ENCODE assay signal across 16 cellular contexts in genomic region chr1:9699361-9699760, GRCh38. TPM values are rescaled to one million over a fixed set of nuclear protein-coding genes. Genes with fewer than 3 reads are reported as not detected.
DNase-seq lines count a peak whose midpoint lies in the region; ATAC-seq and TF ChIP-seq lines count a peak whose summit lies in the region.
"Had no signal": no experiment of that assay in that cellular context is flagged by ENCODE, and none has a peak within 500 bp of the region (broad histone marks: within the 10 kb centered on the region; RNA-seq: fewer than 3 reads in every experiment).

No MANE protein-coding gene starts in this region.

- H3K4me1 Mint-ChIP-seq in activated naive CD4-positive, alpha-beta T cell treated with anti-CD3 and anti-CD28 coated beads, Interleukin-2, amount 10 ng/mL, durations not matched to agents 7 days and 5 days: peaks cover 53% of the 10 kb centered on the region
- H3K4me1 Mint-ChIP-seq in stimulated activated memory B cell treated with anti-CD40 and anti-IgM and Interleukin-4, amounts not matched to agents 10 μg/mL and 1 μg/mL and 100 μg/mL, for 72 hours: peaks cover 61% of the 10 kb centered on the region

- CTCF ChIA-PET in activated naive CD4-positive, alpha-beta T cell treated with anti-CD3 and anti-CD28 coated beads, Interleukin-2, amount 10 ng/mL, durations not matched to agents 7 days and 5 days (lab: Charles Lee): interaction anchor here (1.0 kb wide), 1 partner anchor 9 kb away, joined by 3 read pairs; no protein-coding TSS in a partner anchor

- H3K36me3 Mint-ChIP-seq in activated naive CD4-positive, alpha-beta T cell treated with anti-CD3 and anti-CD28 coated beads, Interleukin-2, amount 10 ng/mL, durations not matched to agents 7 days and 5 days: peaks cover 62% of the 10 kb centered on the region
- peaks cover 70% of the 10 kb centered on the region for H3K36me3 Mint-ChIP-seq in stimulated activated memory B cell treated with anti-CD40 and anti-IgM and Interleukin-4, amounts not matched to agents 10 μg/mL and 1 μg/mL and 100 μg/mL, for 72 hours
- H3K36me3 Mint-ChIP-seq: type B pancreatic cell had no signal

- H3K27ac Mint-ChIP-seq in activated naive CD4-positive, alpha-beta T cell treated with anti-CD3 and anti-CD28 coated beads, Interleukin-2, amount 10 ng/mL, durations not matched to agents 7 days and 5 days: peak overlapping the region; percentile 74
- H3K27ac Mint-ChIP-seq in stimulated activated memory B cell treated with anti-CD40 and anti-IgM and Interleukin-4, amounts not matched to agents 10 μg/mL and 1 μg/mL and 100 μg/mL, for 72 hours: peak overlapping the region; percentile 67
- H3K27ac Mint-ChIP-seq: type B pancreatic cell had no signal

- H3K4me3 Mint-ChIP-seq in activated naive CD4-positive, alpha-beta T cell treated with anti-CD3 and anti-CD28 coated beads, Interleukin-2, amount 10 ng/mL, durations not matched to agents 7 days and 5 days: no peak overlapping the region
- H3K4me3 Mint-ChIP-seq in stimulated activated memory B cell treated with anti-CD40 and anti-IgM and Interleukin-4, amounts not matched to agents 10 μg/mL and 1 μg/mL and 100 μg/mL, for 72 hours: no peak overlapping the region
- H3K4me3 Mint-ChIP-seq: type B pancreatic cell had no signal

- peak overlapping the region; percentile 88 for H3K27ac ChIP-seq in RWPE2 (ENCODE audit: poor library complexity, severe bottlenecking)
- peak overlapping the region; percentile 77 for H3K27ac ChIP-seq in epithelial cell of prostate

- ATAC-seq in RWPE2 (ENCODE audit: low read depth) (peak; percentile 29; the same call in 2 of the 3 replicates), Right ventricle myocardium inferior (no peak), GM18858 (IDR thresholded peaks at IDR 0.05; ENCODE audit: unreplicated experiment) (no peak)
- ATAC-seq in stimulated activated memory B cell treated with anti-CD40 and anti-IgM and Interleukin-4, amounts not matched to agents 10 μg/mL and 1 μg/mL and 100 μg/mL, for 72 hours: no peak
- ATAC-seq: right cardiac atrium had no signal

- H3K9me3 Mint-ChIP-seq in activated naive CD4-positive, alpha-beta T cell treated with anti-CD3 and anti-CD28 coated beads, Interleukin-2, amount 10 ng/mL, durations not matched to agents 7 days and 5 days: peaks cover 8% of the 10 kb centered on the region
- peaks cover 5% of the 10 kb centered on the region for H3K9me3 Mint-ChIP-seq in stimulated activated memory B cell treated with anti-CD40 and anti-IgM and Interleukin-4, amounts not matched to agents 10 μg/mL and 1 μg/mL and 100 μg/mL, for 72 hours

- H3K27me3 Mint-ChIP-seq in activated naive CD4-positive, alpha-beta T cell treated with anti-CD3 and anti-CD28 coated beads, Interleukin-2, amount 10 ng/mL, durations not matched to agents 7 days and 5 days: no peaks in the 10 kb centered on the region
- H3K27me3 Mint-ChIP-seq in stimulated activated memory B cell treated with anti-CD40 and anti-IgM and Interleukin-4, amounts not matched to agents 10 μg/mL and 1 μg/mL and 100 μg/mL, for 72 hours: no peaks in the 10 kb centered on the region

- no peaks in the 10 kb centered on the region for H3K9me3 ChIP-seq in RWPE2 (ENCODE audit: severe bottlenecking)

- no peaks in the 10 kb centered on the region for H3K36me3 ChIP-seq in RWPE2 (ENCODE audit: low read depth)

- no peak overlapping the region for H3K4me3 ChIP-seq in RWPE2 (ENCODE audit: severe bottlenecking)

- intact Hi-C loops in Right ventricle myocardium inferior (cut with DNase I): no loop called here

- no peaks in the 10 kb centered on the region for H3K27me3 ChIP-seq in RWPE2 (ENCODE audit: insufficient read depth, poor library complexity, severe bottlenecking)

- H3K4me1 ChIP-seq in RWPE2 (ENCODE audit: insufficient read depth, poor library complexity, severe bottlenecking): peaks cover 25% of the 10 kb centered on the region

- DNase-seq in activated naive CD4-positive, alpha-beta T cell treated with anti-CD3 and anti-CD28 coated beads, Interleukin-2, amount 10 ng/mL, durations not matched to agents 7 days and 5 days: no peak
- DNase-seq in activated naive CD4-positive, alpha-beta T cell (lab: John Stamatoyannopoulos, UW): no peak
- no peak for DNase-seq in RWPE2 (ENCODE audit: low spot score)
- DNase-seq in epithelial cell of prostate (ENCODE audit: low read depth, low spot score): no peak
- DNase-seq in Right ventricle myocardium inferior (ENCODE audit: missing footprints): no peak
- no peak for DNase-seq in NCI-H1105 (lab: John Stamatoyannopoulos, UW)
- DNase-seq: activated effector memory CD4-positive, alpha-beta T cell treated with Interleukin-2 at 50 U/mL for 16 hours; effector memory CD4-positive, alpha-beta T cell; foreskin fibroblast; mesendoderm; NCI-H2081; RPMI8226 had no signal

- TF ChIP-seq CTCF in RWPE2 (IDR thresholded peaks at IDR 0.05; ENCODE audit: poor library complexity, severe bottlenecking): no peak

RNA-seq across cellular contexts. Expression of gene PIK3CD, which starts 47.8 kb away (rescaled TPM):
- 4.1 TPM for total RNA-seq in Right ventricle myocardium inferior
